ENCODE assay signal across 2 cellular contexts in the genomic region with DNA sequence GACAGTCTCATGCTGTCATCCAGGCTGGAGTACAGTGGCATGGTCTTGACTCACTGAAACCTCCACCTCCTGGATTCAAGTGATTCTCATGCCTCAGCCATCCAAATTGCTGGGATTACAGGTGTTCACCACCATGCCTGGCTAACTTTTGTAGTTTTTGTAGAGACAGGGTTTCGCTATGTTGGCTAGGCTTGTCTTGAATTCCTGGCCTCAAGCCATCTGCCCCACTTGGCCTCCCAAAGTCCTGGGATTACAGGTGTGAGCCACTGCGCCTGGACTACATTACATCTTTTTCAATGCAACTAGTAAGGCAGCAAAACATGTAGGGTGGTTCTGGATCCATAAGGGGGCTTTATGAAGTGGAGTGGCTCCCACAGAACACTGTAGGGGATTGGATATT.
TF ChIP-seq lines count a peak whose summit lies in the region.

No MANE protein-coding gene starts in this region.

TF ChIP-seq in liver, 16 proteins besides CTCF, POLR2A, EP300 and RAD21:
- no peak for TF ChIP-seq TAF1 (conservative IDR thresholded peaks at IDR 0.05)
- TF ChIP-seq, protein P1, sequence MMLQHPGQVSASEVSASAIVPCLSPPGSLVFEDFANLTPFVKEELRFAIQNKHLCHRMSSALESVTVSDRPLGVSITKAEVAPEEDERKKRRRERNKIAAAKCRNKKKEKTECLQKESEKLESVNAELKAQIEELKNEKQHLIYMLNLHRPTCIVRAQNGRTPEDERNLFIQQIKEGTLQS (IDR thresholded peaks at IDR 0.05): no peak
- TF ChIP-seq HNF4A (conservative IDR thresholded peaks at IDR 0.05): no peak
- TF ChIP-seq YY1 (IDR thresholded peaks at IDR 0.05): no peak

TF ChIP-seq in HepG2, 621 proteins besides CTCF, POLR2A, EP300 and RAD21:
- TF ChIP-seq, protein P2, sequence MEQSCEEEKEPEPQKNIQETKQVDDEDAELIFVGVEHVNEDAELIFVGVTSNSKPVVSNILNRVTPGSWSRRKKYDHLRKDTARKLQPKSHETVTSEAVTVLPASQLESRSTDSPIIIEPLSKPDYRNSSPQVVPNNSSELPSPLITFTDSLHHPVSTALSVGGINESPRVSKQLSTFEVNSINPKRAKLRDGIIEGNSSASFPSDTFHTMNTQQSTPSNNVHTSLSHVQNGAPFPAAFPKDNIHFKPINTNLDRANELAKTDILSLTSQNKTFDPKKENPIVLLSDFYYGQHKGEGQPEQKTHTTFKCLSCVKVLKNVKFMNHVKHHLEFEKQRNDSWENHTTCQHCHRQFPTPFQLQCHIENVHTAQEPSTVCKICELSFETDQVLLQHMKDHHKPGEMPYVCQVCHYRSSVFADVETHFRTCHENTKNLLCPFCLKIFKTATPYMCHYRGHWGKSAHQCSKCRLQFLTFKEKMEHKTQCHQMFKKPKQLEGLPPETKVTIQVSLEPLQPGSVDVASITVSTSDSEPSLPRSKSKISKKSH (CRISPR knock-in tag; IDR thresholded peaks at IDR 0.05; ENCODE audit: borderline replicate concordance): no peak
- TF ChIP-seq ZNF354B (CRISPR knock-in tag; IDR thresholded peaks at IDR 0.05): no peak
- no peak for TF ChIP-seq HDAC6 (IDR thresholded peaks at IDR 0.05; ENCODE audit: low read depth, low read length)
- TF ChIP-seq, protein P3, sequence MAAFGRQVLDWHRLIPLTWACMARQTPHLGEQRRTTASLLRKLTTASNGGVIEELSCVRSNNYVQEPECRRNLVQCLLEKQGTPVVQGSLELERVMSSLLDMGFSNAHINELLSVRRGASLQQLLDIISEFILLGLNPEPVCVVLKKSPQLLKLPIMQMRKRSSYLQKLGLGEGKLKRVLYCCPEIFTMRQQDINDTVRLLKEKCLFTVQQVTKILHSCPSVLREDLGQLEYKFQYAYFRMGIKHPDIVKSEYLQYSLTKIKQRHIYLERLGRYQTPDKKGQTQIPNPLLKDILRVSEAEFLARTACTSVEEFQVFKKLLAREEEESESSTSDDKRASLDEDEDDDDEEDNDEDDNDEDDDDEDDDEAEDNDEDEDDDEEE (CRISPR knock-in tag; IDR thresholded peaks at IDR 0.05): no peak
- no peak for TF ChIP-seq NFYB (CRISPR knock-in tag; IDR thresholded peaks at IDR 0.05)
- TF ChIP-seq ZNF101 (CRISPR knock-in tag; IDR thresholded peaks at IDR 0.05; ENCODE audit: borderline replicate concordance, low read depth): no peak
- no peak for TF ChIP-seq RARA (CRISPR knock-in tag; IDR thresholded peaks at IDR 0.05)
- TF ChIP-seq ZNF460 (CRISPR knock-in tag; IDR thresholded peaks at IDR 0.05; ENCODE audit: borderline replicate concordance): no peak
- TF ChIP-seq, protein P4, sequence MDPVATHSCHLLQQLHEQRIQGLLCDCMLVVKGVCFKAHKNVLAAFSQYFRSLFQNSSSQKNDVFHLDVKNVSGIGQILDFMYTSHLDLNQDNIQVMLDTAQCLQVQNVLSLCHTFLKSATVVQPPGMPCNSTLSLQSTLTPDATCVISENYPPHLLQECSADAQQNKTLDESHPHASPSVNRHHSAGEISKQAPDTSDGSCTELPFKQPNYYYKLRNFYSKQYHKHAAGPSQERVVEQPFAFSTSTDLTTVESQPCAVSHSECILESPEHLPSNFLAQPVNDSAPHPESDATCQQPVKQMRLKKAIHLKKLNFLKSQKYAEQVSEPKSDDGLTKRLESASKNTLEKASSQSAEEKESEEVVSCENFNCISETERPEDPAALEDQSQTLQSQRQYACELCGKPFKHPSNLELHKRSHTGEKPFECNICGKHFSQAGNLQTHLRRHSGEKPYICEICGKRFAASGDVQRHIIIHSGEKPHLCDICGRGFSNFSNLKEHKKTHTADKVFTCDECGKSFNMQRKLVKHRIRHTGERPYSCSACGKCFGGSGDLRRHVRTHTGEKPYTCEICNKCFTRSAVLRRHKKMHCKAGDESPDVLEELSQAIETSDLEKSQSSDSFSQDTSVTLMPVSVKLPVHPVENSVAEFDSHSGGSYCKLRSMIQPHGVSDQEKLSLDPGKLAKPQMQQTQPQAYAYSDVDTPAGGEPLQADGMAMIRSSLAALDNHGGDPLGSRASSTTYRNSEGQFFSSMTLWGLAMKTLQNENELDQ (CRISPR knock-in tag; IDR thresholded peaks at IDR 0.05; ENCODE audit: borderline replicate concordance): no peak
- TF ChIP-seq MEIS2 (CRISPR knock-in tag; IDR thresholded peaks at IDR 0.05): no peak
